In the genomic region with DNA sequence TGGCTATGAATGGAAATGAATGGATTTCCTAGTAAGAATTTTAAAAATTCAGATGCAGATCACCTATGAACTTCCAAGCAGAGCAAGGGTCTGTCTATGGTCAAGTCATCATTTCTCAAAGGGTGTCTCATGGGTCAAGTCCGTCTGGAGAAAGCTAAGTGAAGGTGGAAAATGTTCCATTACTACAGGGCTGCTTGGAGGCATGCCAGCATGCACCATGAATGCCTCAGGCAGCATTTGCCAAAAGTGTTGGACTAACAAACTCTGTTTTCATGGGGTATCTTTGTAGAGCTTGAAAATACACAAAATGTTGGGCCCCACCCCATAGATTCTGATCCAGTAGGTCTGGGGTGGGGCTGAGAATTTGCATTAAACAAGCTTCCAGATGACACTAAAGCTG, we compare ENCODE assay signal across 22 cellular contexts.
DNase-seq lines count a peak whose midpoint lies in the region; TF ChIP-seq lines count a peak whose summit lies in the region.
"Had no signal": no experiment of that assay in that cellular context is flagged by ENCODE, and none has a peak within 500 bp of the region (broad histone marks: within the 10 kb centered on the region; RNA-seq: fewer than 3 reads in every experiment).

No MANE protein-coding gene starts in this region.

- no peak overlapping the region for H3K9ac ChIP-seq in smooth muscle cell (ENCODE audit: low read depth)
- H3K9ac ChIP-seq in colonic mucosa (ENCODE audit: low read depth in 2 of 2, low read length in 2 of 2), result no peak overlapping the region

- no peaks in the 10 kb centered on the region for H3F3A ChIP-seq in smooth muscle cell (ENCODE audit: low read depth)

- peak; percentile 74 for DNase-seq in DMS 273 (lab: John Stamatoyannopoulos, UW; ENCODE audit: unreplicated experiment)
- DNase-seq in DMS 273 treated with DMSO at 0.1 percent for 48 hours (lab: John Stamatoyannopoulos, UW), result no peak
- no peak for DNase-seq in WERI-Rb-1
- no peak for DNase-seq in smooth muscle cell (lab: John Stamatoyannopoulos, UW; ENCODE audit: unreplicated experiment)
- no peak for DNase-seq in activated CD4-positive, alpha-beta T cell treated with anti-CD3 and anti-CD28 coated beads for 1 hour
- DNase-seq in colonic mucosa, result no peak
- DNase-seq in RPMI8226, result no peak
- DNase-seq: 8988T; CD8-positive, alpha-beta memory T cell; DMS79; KBM-7; MM.1S; NCI-H1092; NCI-H1436 treated with DMSO at 0.1 percent for 48 hours; NCI-H1930; NCI-H748 treated with DMSO at 0.1 percent for 48 hours had no signal

- H3K27me3 ChIP-seq in WERI-Rb-1 (ENCODE audit: insufficient read depth, low read depth, severe bottlenecking), result no peaks in the 10 kb centered on the region
- no peaks in the 10 kb centered on the region for H3K27me3 ChIP-seq in smooth muscle cell (ENCODE audit: low read depth)
- H3K27me3 ChIP-seq in colonic mucosa, result no peaks in the 10 kb centered on the region
- H3K27me3 ChIP-seq: SJSA1 had no signal

- intact Hi-C loops in colonic mucosa (cut with DNase I), result no loop called here

- H3K36me3 ChIP-seq in WERI-Rb-1 (peaks cover 19% of the 10 kb centered on the region), smooth muscle cell (ENCODE audit: low read depth) (no peaks in the 10 kb centered on the region), colonic mucosa (no peaks in the 10 kb centered on the region)
- H3K36me3 ChIP-seq: HAP-1, SJSA1 had no signal

- H3K4me3 ChIP-seq in WERI-Rb-1 (ENCODE audit: low read depth, low read length) (no peak overlapping the region), smooth muscle cell (no peak overlapping the region), colonic mucosa (no peak overlapping the region)
- H3K4me3 ChIP-seq: GM12878, GM23338, HAP-1, SJSA1 had no signal

- H3K4me1 ChIP-seq in smooth muscle cell (ENCODE audit: low read depth) (no peaks in the 10 kb centered on the region), colonic mucosa (no peaks in the 10 kb centered on the region)

- H4K20me1 ChIP-seq in smooth muscle cell (ENCODE audit: low read depth), result no peaks in the 10 kb centered on the region

- H3K27ac ChIP-seq in C4-2B (peak overlapping the region; percentile 83), WERI-Rb-1 (peak overlapping the region; percentile 67), smooth muscle cell (ENCODE audit: low read depth) (no peak overlapping the region), colonic mucosa (no peak overlapping the region)
- H3K27ac ChIP-seq: HL-60, SJSA1 had no signal

- no peaks in the 10 kb centered on the region for H3K79me2 ChIP-seq in smooth muscle cell (ENCODE audit: low read depth)

- H2AFZ ChIP-seq in smooth muscle cell (ENCODE audit: low read depth), result peak overlapping the region; percentile 16
- H2AFZ ChIP-seq: GM23338 had no signal

- H3K9me3 ChIP-seq in WERI-Rb-1 (ENCODE audit: severe bottlenecking) (no peaks in the 10 kb centered on the region), smooth muscle cell (replicated peaks; ENCODE audit: low read depth) (no peaks in the 10 kb centered on the region), colonic mucosa (no peaks in the 10 kb centered on the region)
- H3K9me3 ChIP-seq: HAP-1, SJSA1 had no signal

- 42% methylated on average over 1 of the region's 1 CpG for WGBS in smooth muscle cell (ENCODE audit: low lambda C conversion rate)

- TF ChIP-seq CTCF in C4-2B (conservative IDR thresholded peaks at IDR 0.05) (no peak), WERI-Rb-1 (IDR thresholded peaks at IDR 0.05; ENCODE audit: low read depth, low read length) (no peak), smooth muscle cell (IDR thresholded peaks at IDR 0.05; ENCODE audit: borderline replicate concordance, insufficient read depth, poor library complexity, severe bottlenecking) (no peak), colonic mucosa (IDR thresholded peaks at IDR 0.05) (no peak)

- no peak overlapping the region for H3K4me2 ChIP-seq in smooth muscle cell
- H3K4me2 ChIP-seq: GM23338 had no signal

Comparison
In these comparisons a context has a peak if more than half of its experiments do, and no peak if none do; other contexts are left out.
1. H3K27ac ChIP-seq: peak in C4-2B (single experiment) and WERI-Rb-1 (single experiment); none in smooth muscle cell (single experiment) and colonic mucosa (single experiment).